In the genomic region with DNA sequence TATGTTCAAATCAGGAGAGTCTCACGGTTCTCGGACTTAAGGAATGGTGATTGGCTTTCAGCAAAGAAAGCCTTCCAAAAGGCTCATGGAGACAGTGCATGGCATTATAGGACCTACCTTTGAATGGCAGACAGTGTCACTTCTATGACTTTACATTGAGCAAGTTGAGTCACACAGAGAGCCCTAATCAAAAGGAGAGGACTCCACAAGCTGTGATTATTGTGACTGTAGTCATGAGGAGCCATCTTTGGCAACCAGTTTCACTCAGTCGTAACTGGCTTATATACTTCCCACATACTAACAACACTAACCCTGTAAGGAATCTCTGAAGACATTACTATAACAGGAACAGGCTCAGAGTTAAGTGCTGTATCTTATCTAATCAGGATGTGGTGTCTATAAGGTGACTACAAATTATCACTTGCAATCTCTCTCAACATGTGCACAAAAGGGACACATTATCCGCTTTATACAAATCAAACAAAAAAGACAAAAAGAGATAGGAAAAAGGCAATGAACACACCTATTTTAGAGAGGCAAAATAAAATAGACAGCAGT, we compare ENCODE assay signal across 1 cellular context.
TF ChIP-seq lines count a peak whose summit lies in the region.

No MANE protein-coding gene starts in this region.

TF ChIP-seq in A549, 52 proteins besides CTCF, POLR2A, EP300 and RAD21 (continued from another document):
- TF ChIP-seq, protein P1, sequence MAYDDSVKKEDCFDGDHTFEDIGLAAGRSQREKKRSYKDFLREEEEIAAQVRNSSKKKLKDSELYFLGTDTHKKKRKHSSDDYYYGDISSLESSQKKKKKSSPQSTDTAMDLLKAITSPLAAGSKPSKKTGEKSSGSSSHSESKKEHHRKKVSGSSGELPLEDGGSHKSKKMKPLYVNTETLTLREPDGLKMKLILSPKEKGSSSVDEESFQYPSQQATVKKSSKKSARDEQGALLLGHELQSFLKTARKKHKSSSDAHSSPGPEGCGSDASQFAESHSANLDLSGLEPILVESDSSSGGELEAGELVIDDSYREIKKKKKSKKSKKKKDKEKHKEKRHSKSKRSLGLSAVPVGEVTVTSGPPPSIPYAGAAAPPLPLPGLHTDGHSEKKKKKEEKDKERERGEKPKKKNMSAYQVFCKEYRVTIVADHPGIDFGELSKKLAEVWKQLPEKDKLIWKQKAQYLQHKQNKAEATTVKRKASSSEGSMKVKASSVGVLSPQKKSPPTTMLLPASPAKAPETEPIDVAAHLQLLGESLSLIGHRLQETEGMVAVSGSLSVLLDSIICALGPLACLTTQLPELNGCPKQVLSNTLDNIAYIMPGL (CRISPR knock-in tag; IDR thresholded peaks at IDR 0.05; ENCODE audit: borderline replicate concordance), result no peak
- TF ChIP-seq ZSCAN20 (CRISPR knock-in tag; IDR thresholded peaks at IDR 0.05) (no peak), HOXA7 (CRISPR knock-in tag; IDR thresholded peaks at IDR 0.05) (no peak), FOSL2 (IDR thresholded peaks at IDR 0.05) (no peak), FOSL2 (CRISPR knock-in tag; IDR thresholded peaks at IDR 0.05) (no peak), GATA3 (IDR thresholded peaks at IDR 0.05; ENCODE audit: borderline replicate concordance) (no peak), EHMT2 (IDR thresholded peaks at IDR 0.05; ENCODE audit: low read depth) (no peak), HOXB13 (CRISPR knock-in tag; IDR thresholded peaks at IDR 0.05; ENCODE audit: low read depth) (no peak), EHF (CRISPR knock-in tag; IDR thresholded peaks at IDR 0.05) (no peak), HEYL (CRISPR knock-in tag; IDR thresholded peaks at IDR 0.05) (no peak), KDM1A (IDR thresholded peaks at IDR 0.05; ENCODE audit: low read depth) (no peak), MAZ (IDR thresholded peaks at IDR 0.05; ENCODE audit: borderline replicate concordance, low read depth, low read length) (no peak), SMC3 (IDR thresholded peaks at IDR 0.05) (no peak)
TF ChIP-seq in A549: peak in this region for 0.
